8 cellular contexts compared by ENCODE assay signal in genomic region chr14:54782803-54783659, GRCh38.
DNase-seq lines count a peak whose midpoint lies in the region; ATAC-seq and TF ChIP-seq lines count a peak whose summit lies in the region.

No MANE protein-coding gene starts in this region.

- no peak overlapping the region for H3K4me3 ChIP-seq in GM23338
- H3K4me3 ChIP-seq in MM.1S (ENCODE audit: low read length), result no peak overlapping the region

- H3K36me3 ChIP-seq in GM23338 (ENCODE audit: insufficient read depth), result no peaks in the 10 kb centered on the region
- H3K36me3 ChIP-seq in MM.1S (replicated peaks; ENCODE audit: insufficient read depth, low read length), result no peaks in the 10 kb centered on the region

- intact Hi-C loops in sciatic nerve (cut with DNase I), result no loop called here

- H3K4me3 Mint-ChIP-seq in GM23338, result no peak overlapping the region

- no peak overlapping the region for H3K9ac ChIP-seq in MM.1S (ENCODE audit: low read length)

- no peak overlapping the region for H3K27ac Mint-ChIP-seq in GM23338

- no peaks in the 10 kb centered on the region for H3F3A ChIP-seq in GM23338 (replicated peaks; ENCODE audit: low read depth)
- H3F3A ChIP-seq in MM.1S (ENCODE audit: insufficient read depth, low read length), result no peaks in the 10 kb centered on the region

- H3K79me2 ChIP-seq in GM23338 (replicated peaks; ENCODE audit: insufficient read depth) (no peaks in the 10 kb centered on the region), MM.1S (ENCODE audit: low read length) (no peaks in the 10 kb centered on the region)

- H3K27ac ChIP-seq in GM23338 (ENCODE audit: low read depth), result no peak overlapping the region
- no peak overlapping the region for H3K27ac ChIP-seq in MM.1S (ENCODE audit: low read length)

- DNase-seq in NCI-H2171 treated with DMSO at 0.1 percent for 48 hours (lab: John Stamatoyannopoulos, UW) (peak; percentile 12), NCI-H2171 (lab: John Stamatoyannopoulos, UW) (no peak), GM23338 (ENCODE audit: low spot score) (peak; percentile 68), MM.1S (peak; percentile 48), dermis blood vessel endothelial cell (peak; percentile 18), sciatic nerve (ENCODE audit: low spot score) (no peak), NCI-H446 (lab: John Stamatoyannopoulos, UW) (no peak), D341Med (ENCODE audit: low spot score) (no peak)

- H4K20me1 ChIP-seq in GM23338 (replicated peaks; ENCODE audit: insufficient read depth) (no peaks in the 10 kb centered on the region), MM.1S (ENCODE audit: insufficient read depth, low read length) (no peaks in the 10 kb centered on the region)

- ATAC-seq in GM23338 (peak; percentile 91), sciatic nerve (peak; percentile 72)

- H3K4me1 ChIP-seq in GM23338 (ENCODE audit: insufficient read depth), result no peaks in the 10 kb centered on the region
- H3K4me1 ChIP-seq in MM.1S (ENCODE audit: low read length), result no peaks in the 10 kb centered on the region

- no peaks in the 10 kb centered on the region for H3K27me3 Mint-ChIP-seq in GM23338 (ENCODE audit: insufficient read depth, low read depth, poor library complexity)

- no peaks in the 10 kb centered on the region for H3K9me2 ChIP-seq in GM23338 (ENCODE audit: insufficient read depth)
- no peaks in the 10 kb centered on the region for H3K9me2 ChIP-seq in MM.1S (replicated peaks; ENCODE audit: insufficient read depth, low read length)

- TF ChIP-seq CTCF in GM23338 (conservative IDR thresholded peaks at IDR 0.05; ENCODE audit: low read depth in 2 of 2) (peak; percentile 42 to 59), MM.1S (IDR thresholded peaks at IDR 0.05; ENCODE audit: low read length) (peak; percentile 54)

- H3K4me2 ChIP-seq in GM23338, result no peak overlapping the region
- H3K4me2 ChIP-seq in MM.1S (ENCODE audit: low read depth, low read length), result peak overlapping the region; percentile 49; the same call in 1 of the 2 replicates

- no peaks in the 10 kb centered on the region for H3K36me3 Mint-ChIP-seq in GM23338 (ENCODE audit: low read depth)

- no peaks in the 10 kb centered on the region for H3K9me3 Mint-ChIP-seq in GM23338

- peaks cover 8% of the 10 kb centered on the region for H3K4me1 Mint-ChIP-seq in GM23338

- H2AFZ ChIP-seq in GM23338 (no peak overlapping the region), MM.1S (ENCODE audit: low read length) (no peak overlapping the region)

- no peaks in the 10 kb centered on the region for H3K9me3 ChIP-seq in MM.1S (replicated peaks; ENCODE audit: insufficient read depth, low read length)

- no peaks in the 10 kb centered on the region for H3K27me3 ChIP-seq in GM23338 (ENCODE audit: insufficient read depth)
- no peaks in the 10 kb centered on the region for H3K27me3 ChIP-seq in MM.1S (replicated peaks; ENCODE audit: insufficient read depth, low read length)

TF ChIP-seq in GM23338, 12 proteins besides CTCF, POLR2A, EP300 and RAD21:
- TF ChIP-seq ZNF462 (CRISPR knock-in tag; IDR thresholded peaks at IDR 0.05) (no peak), JUNB (IDR thresholded peaks at IDR 0.05; ENCODE audit: unreplicated experiment) (no peak)
TF ChIP-seq in GM23338: peak in this region for 0.

Comparison
In these comparisons a context has a peak if more than half of its experiments do, and no peak if none do; other contexts are left out.
1. DNase-seq: peak in NCI-H2171 treated with DMSO at 0.1 percent for 48 hours (single experiment), GM23338 (single experiment), MM.1S (single experiment) and dermis blood vessel endothelial cell (single experiment); none in NCI-H2171 (single experiment), sciatic nerve (single experiment), NCI-H446 (0 of 2) and D341Med (single experiment).